ENCODE assay signal across 15 cellular contexts in genomic region chr6:56767435-56767834, GRCh38.
DNase-seq lines count a peak whose midpoint lies in the region; ATAC-seq and TF ChIP-seq lines count a peak whose summit lies in the region.
"Had no signal": no experiment of that assay in that cellular context is flagged by ENCODE, and none has a peak within 500 bp of the region (broad histone marks: within the 10 kb centered on the region; RNA-seq: fewer than 3 reads in every experiment).

No MANE protein-coding gene starts in this region.

- H3K27ac Mint-ChIP-seq in HFFc6 (peak overlapping the region; percentile 83; the same call in 1 of the 2 replicates), WTC11 (peak overlapping the region; percentile 36), osteocyte (ENCODE audit: unreplicated experiment) (peak overlapping the region; percentile 86)
- H3K27ac Mint-ChIP-seq in activated T-cell treated with anti-CD3 and anti-CD28 coated beads, Interleukin-2, amount 50 U/mL, for 24 hours, result no peak overlapping the region
- H3K27ac Mint-ChIP-seq: IgD-negative memory B cell had no signal

- intact Hi-C loops in left ventricle myocardium superior (cut with micrococcal nuclease), result loop anchor here (10.0 kb wide), 1 partner anchor 77 kb away; no protein-coding TSS in a partner anchor

- ATAC-seq in WTC11 (no peak), left ventricle myocardium superior (no peak)

- H3K27ac ChIP-seq in ACC112 (ENCODE audit: low read depth, low read length), result 0 out of 2 replicates have a peak overlapping the region, but pooled peaks have one; percentile 30

- POLR2A ChIA-PET in WTC11 (lab: Charles Lee), result interaction anchor here (1.3 kb wide), 1 partner anchor 76 kb away, joined by 4 read pairs; no protein-coding TSS in a partner anchor

- DNase-seq in HFFc6 (no peak), WTC11 (ENCODE audit: low spot score) (no peak), osteocyte (ENCODE audit: extremely low spot score, unreplicated experiment) (no peak), NCI-H187 treated with DMSO at 0.1 percent for 48 hours (lab: John Stamatoyannopoulos, UW) (no peak), germinal center (ENCODE audit: low spot score) (no peak), left ventricle myocardium superior (no peak)
- no peak for DNase-seq in activated T-cell treated with anti-CD3 and anti-CD28 coated beads, Interleukin-2, amount 50 U/mL, for 24 hours
- DNase-seq: C1 segment of cervical spinal cord, GDM1, NCI-H1436, NCI-H2029 treated with DMSO at 0.1 percent for 48 hours, NCI-H748 treated with DMSO at 0.1 percent for 48 hours, SHP77 had no signal

- no peak overlapping the region for H2AFZ ChIP-seq in ACC112 (ENCODE audit: low read length, unreplicated experiment)

- CTCF ChIA-PET in WTC11 (lab: Charles Lee), result interaction anchor here (0.9 to 2.3 kb wide), 7 partner anchors 9 to 135 kb away, joined by 3 to 10 read pairs (median 5); no protein-coding TSS in a partner anchor

- no peak overlapping the region for H3K4me3 ChIP-seq in ACC112 (ENCODE audit: low read depth, low read length)

- no peaks in the 10 kb centered on the region for H3K27me3 ChIP-seq in ACC112 (ENCODE audit: insufficient read depth, low read length)

- H3K36me3 ChIP-seq in ACC112 (ENCODE audit: insufficient read depth, low read length), result no peaks in the 10 kb centered on the region

- peaks cover 5% of the 10 kb centered on the region; the same call in 1 of the 2 replicates for H3K36me3 Mint-ChIP-seq in HFFc6 (ENCODE audit: low read depth)
- no peaks in the 10 kb centered on the region for H3K36me3 Mint-ChIP-seq in WTC11
- no peaks in the 10 kb centered on the region for H3K36me3 Mint-ChIP-seq in osteocyte (ENCODE audit: unreplicated experiment)
- H3K36me3 Mint-ChIP-seq in activated T-cell treated with anti-CD3 and anti-CD28 coated beads, Interleukin-2, amount 50 U/mL, for 24 hours (ENCODE audit: low read depth), result no peaks in the 10 kb centered on the region
- H3K36me3 Mint-ChIP-seq: IgD-negative memory B cell had no signal

- H3K27me3 Mint-ChIP-seq in HFFc6 (ENCODE audit: insufficient read depth), result no peaks in the 10 kb centered on the region
- no peaks in the 10 kb centered on the region for H3K27me3 Mint-ChIP-seq in WTC11 (ENCODE audit: low read depth)
- no peaks in the 10 kb centered on the region for H3K27me3 Mint-ChIP-seq in osteocyte (ENCODE audit: unreplicated experiment)
- H3K27me3 Mint-ChIP-seq in activated T-cell treated with anti-CD3 and anti-CD28 coated beads, Interleukin-2, amount 50 U/mL, for 24 hours, result no peaks in the 10 kb centered on the region
- H3K27me3 Mint-ChIP-seq: IgD-negative memory B cell had no signal

- H3K4me1 Mint-ChIP-seq in HFFc6 (ENCODE audit: low read depth) (peaks cover 97% of the 10 kb centered on the region), WTC11 (peaks cover 62% of the 10 kb centered on the region), osteocyte (ENCODE audit: unreplicated experiment) (peaks cover 75% of the 10 kb centered on the region)
- H3K4me1 Mint-ChIP-seq in activated T-cell treated with anti-CD3 and anti-CD28 coated beads, Interleukin-2, amount 50 U/mL, for 24 hours (ENCODE audit: low read depth), result no peaks in the 10 kb centered on the region
- H3K4me1 Mint-ChIP-seq: IgD-negative memory B cell had no signal

- peaks cover 83% of the 10 kb centered on the region for H3K4me1 ChIP-seq in ACC112 (ENCODE audit: control insufficient read depth, insufficient read depth, low read length, unreplicated experiment)

- no peak overlapping the region for H3K4me3 Mint-ChIP-seq in HFFc6
- H3K4me3 Mint-ChIP-seq in WTC11, result no peak overlapping the region
- H3K4me3 Mint-ChIP-seq in osteocyte (ENCODE audit: unreplicated experiment), result no peak overlapping the region
- no peak overlapping the region for H3K4me3 Mint-ChIP-seq in activated T-cell treated with anti-CD3 and anti-CD28 coated beads, Interleukin-2, amount 50 U/mL, for 24 hours
- H3K4me3 Mint-ChIP-seq: IgD-negative memory B cell had no signal

- H3K79me2 ChIP-seq in ACC112 (ENCODE audit: control insufficient read depth, insufficient read depth, low read length, unreplicated experiment), result peaks cover 94% of the 10 kb centered on the region

- TF ChIP-seq CTCF in HFFc6 (IDR thresholded peaks at IDR 0.05), result no peak
- TF ChIP-seq CTCF in WTC11 (IDR thresholded peaks at IDR 0.05), result no peak
- no peak for TF ChIP-seq CTCF in osteocyte (IDR thresholded peaks at IDR 0.05)

- no peaks in the 10 kb centered on the region for H3K9me3 Mint-ChIP-seq in HFFc6
- H3K9me3 Mint-ChIP-seq in WTC11, result no peaks in the 10 kb centered on the region
- H3K9me3 Mint-ChIP-seq in osteocyte (ENCODE audit: unreplicated experiment), result no peaks in the 10 kb centered on the region
- no peaks in the 10 kb centered on the region for H3K9me3 Mint-ChIP-seq in activated T-cell treated with anti-CD3 and anti-CD28 coated beads, Interleukin-2, amount 50 U/mL, for 24 hours

TF ChIP-seq in WTC11, 78 proteins besides CTCF, POLR2A, EP300 and RAD21 (continues in another document):
- TF ChIP-seq ARID4B (CRISPR knock-in tag; IDR thresholded peaks at IDR 0.05; ENCODE audit: borderline replicate concordance) (no peak), MLX (CRISPR knock-in tag; IDR thresholded peaks at IDR 0.05) (no peak), ZNF425 (CRISPR knock-in tag; conservative IDR thresholded peaks at IDR 0.05) (no peak)
